ENCODE assay signal across 18 cellular contexts in genomic region chr2:74021407-74021755, GRCh38. TPM values are rescaled to one million over a fixed set of nuclear protein-coding genes. Genes with fewer than 3 reads are reported as not detected.
A peak's percentile ranks its signal among the peaks of the same experiment; 100 is the strongest.
DNase-seq lines count a peak whose midpoint lies in the region; ATAC-seq and TF ChIP-seq lines count a peak whose summit lies in the region.
"Had no signal": no experiment of that assay in that cellular context is flagged by ENCODE, and none has a peak within 500 bp of the region (broad histone marks: within the 10 kb centered on the region; RNA-seq: fewer than 3 reads in every experiment).

No MANE protein-coding gene starts in this region.

- TF ChIP-seq CTCF in C4-2B (conservative IDR thresholded peaks at IDR 0.05) (no peak), DND-41 (IDR thresholded peaks at IDR 0.05; ENCODE audit: borderline replicate concordance, extremely low read depth, low read length, poor library complexity, severe bottlenecking) (no peak), neutrophil (IDR thresholded peaks at IDR 0.05) (no peak), GM20000 (IDR thresholded peaks at IDR 0.05; ENCODE audit: extremely low read depth, missing control alignments) (no peak), GM10248 (IDR thresholded peaks at IDR 0.05; ENCODE audit: control extremely low read depth, extremely low read depth, low read depth, missing control alignments) (no peak)

- no peak overlapping the region for H3K4me3 Mint-ChIP-seq in activated T-helper 1 cell treated with anti-CD3 and anti-CD28 coated beads, Interleukin-12 subunit alpha, Interleukin-12 subunit beta, Interleukin-2, Interleukin-4 antibody, amounts not matched to agents 30 ng/mL and 10 ng/mL and 1 ng/mL, durations not matched to agents 14 hours and 24 hours and 36 hours
- H3K4me3 Mint-ChIP-seq: activated T-cell treated with anti-CD3 and anti-CD28 coated beads, Interleukin-2, amount 50 U/mL, for 72 hours; GM23338; nephron had no signal

- intact Hi-C loops in activated T-helper 1 cell treated with anti-CD3 and anti-CD28 coated beads, Interleukin-12 subunit alpha, Interleukin-12 subunit beta, Interleukin-2, Interleukin-4 antibody, amounts not matched to agents 30 ng/mL and 10 ng/mL and 1 ng/mL, durations not matched to agents 14 hours and 24 hours and 36 hours (cut with micrococcal nuclease), result no loop called here

- peaks cover 51% of the 10 kb centered on the region for H4K20me1 ChIP-seq in DND-41 (ENCODE audit: insufficient read depth, low read length)

- H3K36me3 Mint-ChIP-seq in activated T-helper 1 cell treated with anti-CD3 and anti-CD28 coated beads, Interleukin-12 subunit alpha, Interleukin-12 subunit beta, Interleukin-2, Interleukin-4 antibody, amounts not matched to agents 30 ng/mL and 10 ng/mL and 1 ng/mL, durations not matched to agents 14 hours and 24 hours and 36 hours (ENCODE audit: low read depth), result no peaks in the 10 kb centered on the region

- H3K4me1 Mint-ChIP-seq in activated T-helper 1 cell treated with anti-CD3 and anti-CD28 coated beads, Interleukin-12 subunit alpha, Interleukin-12 subunit beta, Interleukin-2, Interleukin-4 antibody, amounts not matched to agents 30 ng/mL and 10 ng/mL and 1 ng/mL, durations not matched to agents 14 hours and 24 hours and 36 hours (ENCODE audit: low read depth), result peaks cover 34% of the 10 kb centered on the region

- H3K79me2 ChIP-seq in DND-41 (ENCODE audit: insufficient read depth, low read length), result peaks cover 92% of the 10 kb centered on the region

- H3K27ac Mint-ChIP-seq in activated T-helper 1 cell treated with anti-CD3 and anti-CD28 coated beads, Interleukin-12 subunit alpha, Interleukin-12 subunit beta, Interleukin-2, Interleukin-4 antibody, amounts not matched to agents 30 ng/mL and 10 ng/mL and 1 ng/mL, durations not matched to agents 14 hours and 24 hours and 36 hours, result peak overlapping the region; percentile 55
- H3K27ac Mint-ChIP-seq: GM23338 had no signal

- H3K9ac ChIP-seq in DND-41 (ENCODE audit: low read depth, low read length), result 0 out of 2 replicates have a peak overlapping the region, but pooled peaks have one; percentile 2

- H3K4me2 ChIP-seq in DND-41 (ENCODE audit: insufficient read depth, low read length), result peak overlapping the region; percentile 24
- H3K4me2 ChIP-seq: GM23338 had no signal

- H3K27ac ChIP-seq in C4-2B (peak overlapping the region; percentile 12; the same call in 1 of the 2 replicates), DND-41 (ENCODE audit: low read length) (peak overlapping the region; percentile 76), neutrophil (peak overlapping the region; percentile 46)
- H3K27ac ChIP-seq: transverse colon had no signal

- H3K36me3 ChIP-seq in DND-41 (ENCODE audit: insufficient read depth, low read length), result peaks cover 22% of the 10 kb centered on the region
- H3K36me3 ChIP-seq in neutrophil, result no peaks in the 10 kb centered on the region
- H3K36me3 ChIP-seq: transverse colon had no signal

- no peak for DNase-seq in DND-41
- DNase-seq in activated T-helper 1 cell treated with anti-CD3 and anti-CD28 coated beads, Interleukin-12 subunit alpha, Interleukin-12 subunit beta, Interleukin-2, Interleukin-4 antibody, amounts not matched to agents 30 ng/mL and 10 ng/mL and 1 ng/mL, durations not matched to agents 14 hours and 24 hours and 36 hours (ENCODE audit: low spot score), result no peak
- no peak for DNase-seq in GM20000 (ENCODE audit: low spot score)
- DNase-seq in GM10248 (ENCODE audit: extremely low spot score), result no peak
- DNase-seq: activated CD4-positive, alpha-beta T cell treated with anti-CD3 and anti-CD28 coated beads, Interleukin-2, amount 50 U/mL, for 48 hours; activated T-cell treated with anti-CD3 and anti-CD28 coated beads, Interleukin-2, amount 50 U/mL, for 72 hours; left cardiac atrium; mesenchymal stem cell; NCI-H187; stimulated activated CD4-positive, alpha-beta T cell treated with anti-CD3 and anti-CD28 coated beads, Interleukin-1b, Interleukin-23, amount 100 ng/mL, for 48 hours; stimulated activated naive CD8-positive, alpha-beta T cell treated with anti-CD3 and anti-CD28 coated beads, Interleukin-15, amount 100 ng/mL, for 72 hours; T-helper 1 cell had no signal

- ATAC-seq in DND-41 (ENCODE audit: insufficient read depth, low read depth), result no peak
- no peak for ATAC-seq in GM21825 (IDR thresholded peaks at IDR 0.05; ENCODE audit: unreplicated experiment)
- ATAC-seq: stimulated activated naive CD8-positive, alpha-beta T cell treated with anti-CD3 and anti-CD28 coated beads, Interleukin-15, amount 100 ng/mL, for 72 hours had no signal

- no peak overlapping the region for H3K4me3 ChIP-seq in DND-41 (ENCODE audit: low read depth in 1 of 2, low read length in 2 of 2)
- H3K4me3 ChIP-seq in neutrophil (ENCODE audit: low read depth in 1 of 2, low read length in 1 of 2), result no peak overlapping the region
- H3K4me3 ChIP-seq: GM23338, transverse colon had no signal

- CTCF ChIA-PET in GM10248 (lab: Yijun Ruan, JAX), result interaction anchor here (0.9 to 5.8 kb wide), 4 partner anchors 10 to 197 kb away, joined by 3 to 30 read pairs (median 6); no protein-coding TSS in a partner anchor

- no peaks in the 10 kb centered on the region for H3K9me3 ChIP-seq in DND-41 (ENCODE audit: insufficient read depth, low read length, severe bottlenecking)
- no peaks in the 10 kb centered on the region for H3K9me3 ChIP-seq in neutrophil
- H3K9me3 ChIP-seq: transverse colon had no signal

- POLR2A ChIA-PET in GM10248 (lab: Yijun Ruan, JAX), result interaction anchor here (0.6 kb wide), 1 partner anchor 97 kb away, joined by 4 read pairs; no protein-coding TSS in a partner anchor

- H3K4me1 ChIP-seq in DND-41 (ENCODE audit: insufficient read depth, low read length), result peaks cover 52% of the 10 kb centered on the region
- H3K4me1 ChIP-seq in neutrophil (ENCODE audit: control insufficient read depth in 1 of 2, insufficient read depth in 1 of 2, low read depth in 1 of 2, low read length in 1 of 2), result peaks cover 23 to 33% of the 10 kb centered on the region in 2 experiments

- H3K27me3 Mint-ChIP-seq in activated T-helper 1 cell treated with anti-CD3 and anti-CD28 coated beads, Interleukin-12 subunit alpha, Interleukin-12 subunit beta, Interleukin-2, Interleukin-4 antibody, amounts not matched to agents 30 ng/mL and 10 ng/mL and 1 ng/mL, durations not matched to agents 14 hours and 24 hours and 36 hours (ENCODE audit: insufficient read depth), result no peaks in the 10 kb centered on the region
- H3K27me3 Mint-ChIP-seq: stimulated activated naive CD8-positive, alpha-beta T cell treated with anti-CD3 and anti-CD28 coated beads, Interleukin-15, amount 100 ng/mL, for 72 hours had no signal

- no peaks in the 10 kb centered on the region for H3K9me3 Mint-ChIP-seq in activated T-helper 1 cell treated with anti-CD3 and anti-CD28 coated beads, Interleukin-12 subunit alpha, Interleukin-12 subunit beta, Interleukin-2, Interleukin-4 antibody, amounts not matched to agents 30 ng/mL and 10 ng/mL and 1 ng/mL, durations not matched to agents 14 hours and 24 hours and 36 hours
- H3K9me3 Mint-ChIP-seq: activated T-cell treated with anti-CD3 and anti-CD28 coated beads, Interleukin-2, amount 50 U/mL, for 72 hours; GM23338; nephron; stimulated activated naive CD8-positive, alpha-beta T cell treated with anti-CD3 and anti-CD28 coated beads, Interleukin-15, amount 100 ng/mL, for 72 hours had no signal

- no peaks in the 10 kb centered on the region for H3K27me3 ChIP-seq in DND-41 (ENCODE audit: insufficient read depth, low read length, poor library complexity)
- no peaks in the 10 kb centered on the region for H3K27me3 ChIP-seq in neutrophil
- H3K27me3 ChIP-seq: transverse colon had no signal

- no peak overlapping the region for H2AFZ ChIP-seq in DND-41 (ENCODE audit: low read depth, low read length)
- H2AFZ ChIP-seq: GM23338 had no signal

RNA-seq across cellular contexts. Expression of gene TET3, which starts 36.7 kb away (rescaled TPM):
- 19.2 and 20.5 TPM in 2 replicates for total RNA-seq in activated T-helper 1 cell treated with anti-CD3 and anti-CD28 coated beads, Interleukin-12 subunit alpha, Interleukin-12 subunit beta, Interleukin-2, Interleukin-4 antibody, amounts not matched to agents 30 ng/mL and 10 ng/mL and 1 ng/mL, durations not matched to agents 14 hours and 24 hours and 36 hours

Comparison
In these comparisons a context has a peak if more than half of its experiments do, and no peak if none do; other contexts are left out.
1. H3K27ac ChIP-seq: peak in every context shown above with its lines; median percentile 76 in DND-41; 46 in neutrophil; 12 in C4-2B.